In genomic region chr14:104086210-104086660, GRCh38 we compare ENCODE assay signal across 17 cellular contexts. TPM values are rescaled to one million over a fixed set of nuclear protein-coding genes. Genes with fewer than 3 reads are reported as not detected.
A peak's percentile ranks its signal among the peaks of the same experiment; 100 is the strongest.
DNase-seq lines count a peak whose midpoint lies in the region; ATAC-seq and TF ChIP-seq lines count a peak whose summit lies in the region.
"Had no signal": no experiment of that assay in that cellular context is flagged by ENCODE, and none has a peak within 500 bp of the region (broad histone marks: within the 10 kb centered on the region; RNA-seq: fewer than 3 reads in every experiment).

No MANE protein-coding gene starts in this region.

- H3K79me1 ChIP-seq in neuronal stem cell (ENCODE audit: low read depth, low read length): no peaks in the 10 kb centered on the region

- peak overlapping the region; percentile 87 for H3K18ac ChIP-seq in neuronal stem cell (ENCODE audit: low read length)

- peak overlapping the region; percentile 58 for H2BK12ac ChIP-seq in neuronal stem cell (ENCODE audit: low read length)

- no peaks in the 10 kb centered on the region for H3K4me1 ChIP-seq in neuronal stem cell (ENCODE audit: control insufficient read depth in 2 of 2, insufficient read depth in 1 of 2, low read depth in 1 of 2, low read length in 2 of 2)
- peaks cover 0 to 11% (median 2%) of the 10 kb centered on the region in 4 donors for H3K4me1 ChIP-seq in sigmoid colon

- intact Hi-C loops in left cardiac atrium (cut with DNase I): no loop called here
- intact Hi-C loops in sigmoid colon (cut with DNase I): no loop called here

- H3K14ac ChIP-seq in neuronal stem cell (ENCODE audit: low read length): no peak overlapping the region

- H2BK5ac ChIP-seq in neuronal stem cell (ENCODE audit: low read length): peak overlapping the region; percentile 96

- peak overlapping the region; percentile 4 for H3K9ac ChIP-seq in neuronal stem cell (ENCODE audit: low read depth, low read length, poor library complexity)

- H3K4ac ChIP-seq in neuronal stem cell (ENCODE audit: low read length): peak overlapping the region; percentile 23

- no peak overlapping the region for H4K91ac ChIP-seq in neuronal stem cell (ENCODE audit: low read depth, low read length, poor library complexity)

- H3K4me2 ChIP-seq in neuronal stem cell (ENCODE audit: insufficient read depth, low read length, poor library complexity, severe bottlenecking): no peak overlapping the region

- H2BK120ac ChIP-seq in neuronal stem cell (ENCODE audit: low read depth, low read length): peak overlapping the region; percentile 81

- peak; percentile 8 for ATAC-seq in left cardiac atrium
- no peak for ATAC-seq in GM18868 (IDR thresholded peaks at IDR 0.05; ENCODE audit: unreplicated experiment)
- ATAC-seq: PC-3 had no signal

- H3K27ac ChIP-seq in neuronal stem cell (replicated peaks; ENCODE audit: low read length) (no peak overlapping the region), sigmoid colon (no peak overlapping the region)
- H3K27ac ChIP-seq: thyroid gland had no signal

- peak overlapping the region; percentile 88 for H2AK5ac ChIP-seq in neuronal stem cell (ENCODE audit: low read depth, low read length)

- no peak for TF ChIP-seq POLR2A in sigmoid colon (IDR thresholded peaks at IDR 0.05)

- no peak overlapping the region for H4K8ac ChIP-seq in neuronal stem cell (ENCODE audit: low read depth, low read length)

- WGBS in neuronal stem cell (ENCODE audit: extremely low coverage in 2 of 2, insufficient read length in 2 of 2, insufficient replicate concordance in 1 of 2), 2 donors: no CpG with 5 or more reads among the region's 13 CpGs
- 50 to 79% methylated on average over 13 of the region's 13 CpGs for WGBS in sigmoid colon, 2 donors

- no peak for TF ChIP-seq EP300 in sigmoid colon (IDR thresholded peaks at IDR 0.05)

- H2BK15ac ChIP-seq in neuronal stem cell (ENCODE audit: low read length): peak overlapping the region; percentile 75

- no peaks in the 10 kb centered on the region for H3K36me3 ChIP-seq in H7 (replicated peaks; ENCODE audit: control insufficient read depth, insufficient read depth, low read length)
- no peaks in the 10 kb centered on the region for H3K36me3 ChIP-seq in neuronal stem cell (replicated peaks in 1 of 2; ENCODE audit: control insufficient read depth in 2 of 2, insufficient read depth in 2 of 2, low read length in 2 of 2)
- H3K36me3 ChIP-seq in sigmoid colon: no peaks in the 10 kb centered on the region
- H3K36me3 ChIP-seq: thyroid gland had no signal

- TF ChIP-seq CTCF in sigmoid colon (IDR thresholded peaks at IDR 0.05): no peak

- peak; percentile 4 for DNase-seq in Daoy (ENCODE audit: low read depth)
- DNase-seq in H7: no peak
- peak; percentile 21 for DNase-seq in left cardiac atrium
- DNase-seq in neuronal stem cell (ENCODE audit: low spot score): no peak
- DNase-seq in sigmoid colon: no peak
- DNase-seq in Ammon's horn (ENCODE audit: low spot score): no peak
- no peak for DNase-seq in DMS 273 treated with DMSO at 0.1 percent for 48 hours (lab: John Stamatoyannopoulos, UW)
- DNase-seq: activated CD4-positive, alpha-beta T cell treated with anti-CD3 and anti-CD28 coated beads, Interleukin-2, amount 10 ng/mL, durations not matched to agents 7 days and 5 days; foreskin melanocyte; IMR-90; NCI-H2081; PC-3; stimulated activated CD4-positive, alpha-beta T cell treated with anti-CD3 and anti-CD28 coated beads, Interleukin-4, amount 100 ng/mL, for 24 hours; thyroid gland had no signal

- H2AFZ ChIP-seq in neuronal stem cell (ENCODE audit: low read length): no peak overlapping the region

- H3K4me3 ChIP-seq in H7 (ENCODE audit: insufficient read depth, low read depth, low read length) (peak overlapping the region; percentile 52), neuronal stem cell (ENCODE audit: low read length in 2 of 2) (no peak overlapping the region), sigmoid colon (no peak overlapping the region)

- H3K27me3 ChIP-seq in H7 (ENCODE audit: control insufficient read depth, insufficient read depth, low read length): peaks cover 10% of the 10 kb centered on the region
- peaks cover 0 to 65% (median 0%) of the 10 kb centered on the region in 3 experiments for H3K27me3 ChIP-seq in neuronal stem cell (ENCODE audit: control insufficient read depth in 3 of 3, insufficient read depth in 3 of 3, low read depth in 1 of 3, low read length in 3 of 3)
- peaks cover 18 to 48% (median 27%) of the 10 kb centered on the region in 3 donors for H3K27me3 ChIP-seq in sigmoid colon
- H3K27me3 ChIP-seq: thyroid gland had no signal

- H3K9me3 ChIP-seq in neuronal stem cell (replicated peaks in 1 of 2; ENCODE audit: control insufficient read depth in 2 of 2, insufficient read depth in 1 of 2, low read depth in 1 of 2, low read length in 2 of 2) (peaks cover 0 to 2% of the 10 kb centered on the region in 2 donors), sigmoid colon (no peaks in the 10 kb centered on the region)
- H3K9me3 ChIP-seq: thyroid gland had no signal

- no peak overlapping the region for H3K23ac ChIP-seq in neuronal stem cell (ENCODE audit: low read depth, low read length, poor library complexity)

RNA-seq across cellular contexts. Expression of gene ASPG, which starts 0.7 kb away (rescaled TPM):
- total RNA-seq in Daoy (2014; rRNA removed; shearing (Covaris generic)): not detected in 2 replicates
- total RNA-seq in H7 (2014; rRNA removed; shearing (Covaris generic)): 0.17 and 2.9 TPM in 2 replicates
- total RNA-seq in left cardiac atrium (100 to 1,000 TPM in 1 of 2 donors, 10 to 100 TPM in 1; 92.0 to 168 TPM), sigmoid colon (under 1 TPM in 3 of 4 donors, not detected in 1; 0.14 to 0.83 (median 0.36) TPM)
- polyA plus RNA-seq in neuronal stem cell (2013, experiment 1 of 2): 0.10 TPM
- polyA plus RNA-seq in neuronal stem cell (2013, experiment 2 of 2): 0.12 TPM
- 10 to 100 TPM in 1 of 3 donors, 1 to 10 TPM in 2; 6.2 to 24.6 (median 8.1) TPM for polyA plus RNA-seq in sigmoid colon
- total RNA-seq: activated CD4-positive, alpha-beta T cell treated with anti-CD3 and anti-CD28 coated beads, Interleukin-2, amount 10 ng/mL, durations not matched to agents 7 days and 5 days; endothelial cell of umbilical vein; IMR-90; neural crest cell had no signal
- polyA plus RNA-seq: endothelial cell of umbilical vein, IMR-90 had no signal

RNA-seq across cellular contexts. Expression of gene KIF26A, which starts 52.2 kb away (rescaled TPM):
- 1.7 and 1.8 TPM in 2 replicates for total RNA-seq in Daoy (2014; rRNA removed; shearing (Covaris generic))
- total RNA-seq in H7 (2014; rRNA removed; shearing (Covaris generic)): 59.2 and 61.0 TPM in 2 replicates
- total RNA-seq in left cardiac atrium (1 to 10 TPM; 7.6 to 8.1 TPM), sigmoid colon (1 to 10 TPM; 1.3 to 2.7 (median 2.3) TPM)
- 14.6 TPM for polyA plus RNA-seq in neuronal stem cell (2013, experiment 1 of 2)
- 14.0 TPM for polyA plus RNA-seq in neuronal stem cell (2013, experiment 2 of 2)
- polyA plus RNA-seq in sigmoid colon: 1 to 10 TPM in 2 of 3 donors, under 1 TPM in 1; 0.60 to 4.2 (median 1.4) TPM
- total RNA-seq: IMR-90 had no signal
- polyA plus RNA-seq: IMR-90 had no signal

Comparison
In these comparisons a context has a peak if more than half of its experiments do, and no peak if none do; other contexts are left out.
1. DNase-seq: peak in Daoy (single experiment) and left cardiac atrium (single experiment); none in H7 (single experiment), neuronal stem cell (single experiment), sigmoid colon (single experiment), Ammon's horn (single experiment) and DMS 273 treated with DMSO at 0.1 percent for 48 hours (single experiment).
2. RNA of gene ASPG, which starts 0.7 kb away (total RNA-seq): 92.0 to 168 TPM in left cardiac atrium; 0.14 to 0.83 TPM in sigmoid colon, 0.17 to 2.9 TPM in H7 and not detected in Daoy; every median in the first group is over 10 times any median in the second.